ENCODE assay signal across 9 cellular contexts in genomic region chr7:20238754-20239324, GRCh38. TPM values are rescaled to one million over a fixed set of nuclear protein-coding genes. Genes with fewer than 3 reads are reported as not detected.
A peak's percentile ranks its signal among the peaks of the same experiment; 100 is the strongest.
DNase-seq lines count a peak whose midpoint lies in the region; ATAC-seq and TF ChIP-seq lines count a peak whose summit lies in the region.
"Had no signal": no experiment of that assay in that cellular context is flagged by ENCODE, and none has a peak within 500 bp of the region (broad histone marks: within the 10 kb centered on the region; RNA-seq: fewer than 3 reads in every experiment).

No MANE protein-coding gene starts in this region.

- no peak overlapping the region for H3K27ac Mint-ChIP-seq in activated CD8-positive, alpha-beta memory T cell treated with anti-CD3 and anti-CD28 coated beads, Interleukin-2, amount 10 ng/mL, durations not matched to agents 7 days and 5 days
- peak overlapping the region; percentile 6 for H3K27ac Mint-ChIP-seq in stimulated activated effector memory CD8-positive, alpha-beta T cell treated with anti-CD3 and anti-CD28 coated beads, Interleukin-12 subunit alpha, Interleukin-12 subunit beta, amount 100 ng/mL, for 72 hours
- H3K27ac Mint-ChIP-seq in chondrocyte (ENCODE audit: unreplicated experiment): no peak overlapping the region

- H3K36me3 Mint-ChIP-seq in activated CD8-positive, alpha-beta memory T cell treated with anti-CD3 and anti-CD28 coated beads, Interleukin-2, amount 10 ng/mL, durations not matched to agents 7 days and 5 days: no peaks in the 10 kb centered on the region
- H3K36me3 Mint-ChIP-seq in stimulated activated effector memory CD8-positive, alpha-beta T cell treated with anti-CD3 and anti-CD28 coated beads, Interleukin-12 subunit alpha, Interleukin-12 subunit beta, amount 100 ng/mL, for 72 hours: no peaks in the 10 kb centered on the region
- H3K36me3 Mint-ChIP-seq in chondrocyte (ENCODE audit: low read depth): no peaks in the 10 kb centered on the region

- no peak overlapping the region for H3K4me3 Mint-ChIP-seq in activated CD8-positive, alpha-beta memory T cell treated with anti-CD3 and anti-CD28 coated beads, Interleukin-2, amount 10 ng/mL, durations not matched to agents 7 days and 5 days
- H3K4me3 Mint-ChIP-seq in stimulated activated effector memory CD8-positive, alpha-beta T cell treated with anti-CD3 and anti-CD28 coated beads, Interleukin-12 subunit alpha, Interleukin-12 subunit beta, amount 100 ng/mL, for 72 hours: peak overlapping the region; percentile 33
- H3K4me3 Mint-ChIP-seq in chondrocyte (ENCODE audit: unreplicated experiment): no peak overlapping the region

- H3K9me3 Mint-ChIP-seq in activated CD8-positive, alpha-beta memory T cell treated with anti-CD3 and anti-CD28 coated beads, Interleukin-2, amount 10 ng/mL, durations not matched to agents 7 days and 5 days (ENCODE audit: low read depth): peaks cover 2% of the 10 kb centered on the region
- peaks cover 8% of the 10 kb centered on the region for H3K9me3 Mint-ChIP-seq in stimulated activated effector memory CD8-positive, alpha-beta T cell treated with anti-CD3 and anti-CD28 coated beads, Interleukin-12 subunit alpha, Interleukin-12 subunit beta, amount 100 ng/mL, for 72 hours
- no peaks in the 10 kb centered on the region for H3K9me3 Mint-ChIP-seq in chondrocyte (ENCODE audit: low read depth)

- no peak for TF ChIP-seq CTCF in chondrocyte (IDR thresholded peaks at IDR 0.05)

- H3K4me1 Mint-ChIP-seq in activated CD8-positive, alpha-beta memory T cell treated with anti-CD3 and anti-CD28 coated beads, Interleukin-2, amount 10 ng/mL, durations not matched to agents 7 days and 5 days: peaks cover 26% of the 10 kb centered on the region
- H3K4me1 Mint-ChIP-seq in stimulated activated effector memory CD8-positive, alpha-beta T cell treated with anti-CD3 and anti-CD28 coated beads, Interleukin-12 subunit alpha, Interleukin-12 subunit beta, amount 100 ng/mL, for 72 hours: peaks cover 23% of the 10 kb centered on the region
- peaks cover 21% of the 10 kb centered on the region for H3K4me1 Mint-ChIP-seq in chondrocyte (ENCODE audit: low read depth)

- peaks cover 8% of the 10 kb centered on the region for H3K27me3 Mint-ChIP-seq in activated CD8-positive, alpha-beta memory T cell treated with anti-CD3 and anti-CD28 coated beads, Interleukin-2, amount 10 ng/mL, durations not matched to agents 7 days and 5 days
- H3K27me3 Mint-ChIP-seq in chondrocyte (ENCODE audit: low read depth): no peaks in the 10 kb centered on the region

- CTCF ChIA-PET in activated CD8-positive, alpha-beta memory T cell treated with anti-CD3 and anti-CD28 coated beads, Interleukin-2, amount 10 ng/mL, durations not matched to agents 7 days and 5 days (lab: Charles Lee): no interaction called here

- in situ Hi-C loops in SK-MEL-5 (cut with HindIII; ENCODE audit: low pct_unique_long_range_greater_than_20kb, low sequenced_read_pairs): no loop called here

- peak; percentile 95 for ATAC-seq in activated CD8-positive, alpha-beta memory T cell treated with anti-CD3 and anti-CD28 coated beads, Interleukin-2, amount 10 ng/mL, durations not matched to agents 7 days and 5 days
- peak; percentile 76 for ATAC-seq in HG02970 (IDR thresholded peaks at IDR 0.05; ENCODE audit: low FRiP score, unreplicated experiment)
- peak; percentile 89 for ATAC-seq in stimulated activated effector memory CD8-positive, alpha-beta T cell treated with anti-CD3 and anti-CD28 coated beads, Interleukin-12 subunit alpha, Interleukin-12 subunit beta, amount 100 ng/mL, for 72 hours

- no peak for DNase-seq in activated CD8-positive, alpha-beta memory T cell treated with anti-CD3 and anti-CD28 coated beads, Interleukin-2, amount 10 ng/mL, durations not matched to agents 7 days and 5 days
- no peak for DNase-seq in activated CD8-positive, alpha-beta memory T cell treated with anti-CD3 and anti-CD28 coated beads for 24 hours
- DNase-seq in SK-MEL-5 (ENCODE audit: low read depth, low spot score) (peak; percentile 79), chondrocyte (ENCODE audit: low spot score) (no peak)
- DNase-seq in stimulated activated effector memory CD8-positive, alpha-beta T cell treated with anti-CD3 and anti-CD28 coated beads, Interleukin-12 subunit alpha, Interleukin-12 subunit beta, amount 100 ng/mL, for 72 hours (ENCODE audit: low spot score in 2 of 2): no peak
- DNase-seq in stimulated activated naive CD4-positive, alpha-beta T cell treated with Interleukin-2 at 50 U/mL for 16 hours (lab: John Stamatoyannopoulos, UW): no peak
- DNase-seq in activated CD8-positive, alpha-beta memory T cell treated with anti-CD3 and anti-CD28 coated beads, Interleukin-2, amount 50 U/mL, for 4 hours: no peak

RNA-seq across cellular contexts. Expression of gene MACC1, which starts 21.7 kb away (rescaled TPM):
- 1 to 10 TPM; 1.5 to 2.7 TPM for total RNA-seq in activated CD8-positive, alpha-beta memory T cell treated with anti-CD3 and anti-CD28 coated beads, Interleukin-2, amount 10 ng/mL, durations not matched to agents 7 days and 5 days
- 1.2 and 1.4 TPM in 2 replicates for total RNA-seq in SK-MEL-5 (2014; rRNA removed; shearing (Covaris generic))
- 0.41 and 0.44 TPM in 2 replicates for polyA plus RNA-seq in SK-MEL-5 (2015; cell fraction: cytosol; rRNA removed)
- 1.8 and 3.2 TPM in 2 replicates for polyA plus RNA-seq in SK-MEL-5 (2015; cell fraction: nucleus; rRNA removed)
- not detected in 3 replicates for total RNA-seq in chondrocyte
- total RNA-seq: dermis microvascular lymphatic vessel endothelial cell had no signal
